ENCODE assay signal across 18 cellular contexts in the genomic region with DNA sequence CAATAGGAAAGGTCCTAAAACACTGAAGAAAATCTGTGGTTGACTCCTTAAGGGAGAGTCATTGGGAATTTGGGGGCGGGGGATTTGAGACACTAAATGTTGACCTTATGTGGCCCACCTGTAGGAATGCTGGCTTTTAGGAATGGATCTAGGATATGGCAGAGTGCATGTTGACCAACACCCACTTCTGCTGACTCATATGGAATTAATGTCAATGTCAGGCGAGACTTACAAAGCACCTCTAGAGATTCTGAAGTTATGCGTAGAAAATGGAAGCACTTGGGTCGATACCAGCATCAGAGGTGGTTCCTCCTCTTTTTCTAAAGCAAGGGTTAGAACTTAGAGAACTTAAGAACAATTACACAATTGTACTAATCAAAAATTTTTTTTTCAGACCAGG.
"Had no signal": no experiment of that assay in that cellular context is flagged by ENCODE, and none has a peak within 500 bp of the region (broad histone marks: within the 10 kb centered on the region; RNA-seq: fewer than 3 reads in every experiment).

No MANE protein-coding gene starts in this region.

- H3K4me3 Mint-ChIP-seq: naive B cell, nephron had no signal

- ATAC-seq: esophagus mucosa, heart left ventricle, left colon, left ventricle myocardium superior had no signal

- H3K4me1 Mint-ChIP-seq: naive B cell, nephron had no signal

- FAIRE-seq: frontal cortex, kidney, small intestine had no signal

- H3K27ac Mint-ChIP-seq: naive B cell had no signal

- H3K4me3 ChIP-seq: dorsolateral prefrontal cortex, heart left ventricle, lung had no signal

- H3K27me3 Mint-ChIP-seq: naive B cell had no signal

- H3K9me3 ChIP-seq: heart left ventricle had no signal

- DNase-seq: cortex of kidney; dorsolateral prefrontal cortex; effector CD8-positive, alpha-beta T cell; heart left ventricle; hypothalamus; kidney; left colon; left ventricle myocardium superior; mesenchymal stem cell; naive B cell; small intestine; stimulated activated CD4-positive, alpha-beta T cell treated with anti-CD3 and anti-CD28 coated beads, Interleukin-12 subunit alpha, Interleukin-12 subunit beta, amount 100 ng/mL, for 4 hours; stimulated activated CD4-positive, alpha-beta T cell treated with anti-CD3 and anti-CD28 coated beads, Interleukin-2, amount 100 ng/mL, for 48 hours; stimulated activated naive CD4-positive, alpha-beta T cell treated with Interleukin-2 at 50 U/mL for 16 hours had no signal

- H3K27ac ChIP-seq: dorsolateral prefrontal cortex, heart left ventricle had no signal

- H3K27me3 ChIP-seq: dorsolateral prefrontal cortex, heart left ventricle had no signal

- H3K9me3 Mint-ChIP-seq: naive B cell, nephron had no signal
